In the genomic region with DNA sequence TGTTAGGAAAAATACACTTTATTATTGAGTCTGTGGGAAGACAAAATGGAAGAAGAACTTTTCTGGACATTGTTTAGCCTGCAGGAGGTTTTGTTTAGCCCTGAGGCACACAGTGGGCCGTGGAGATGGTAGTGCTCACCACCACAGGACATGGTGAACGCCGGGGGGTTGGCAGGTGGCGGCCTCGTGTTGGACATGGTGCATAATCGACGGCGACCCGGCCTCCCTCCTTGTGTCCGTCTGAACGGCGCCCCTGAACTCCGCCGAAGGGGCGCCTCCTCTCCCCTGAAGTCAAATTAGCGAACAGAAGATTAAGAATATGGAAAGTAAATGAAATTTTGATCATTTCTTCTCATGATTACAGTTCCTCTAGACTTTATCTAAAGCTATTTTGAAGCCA, we compare ENCODE assay signal across 17 cellular contexts.
A peak's percentile ranks its signal among the peaks of the same experiment; 100 is the strongest.
DNase-seq lines count a peak whose midpoint lies in the region; TF ChIP-seq lines count a peak whose summit lies in the region.
"Had no signal": no experiment of that assay in that cellular context is flagged by ENCODE, and none has a peak within 500 bp of the region (broad histone marks: within the 10 kb centered on the region; RNA-seq: fewer than 3 reads in every experiment).

No MANE protein-coding gene starts in this region.

- H3K27ac ChIP-seq in breast epithelium (no peak overlapping the region), thyroid gland (no peak overlapping the region)
- H3K27ac ChIP-seq: A549; BLaER1 treated with 17β-estradiol and CSF1 and Interleukin-3, amounts not matched to agents 10 nM and 100 nM had no signal

- TF ChIP-seq CTCF in MCF 10A (IDR thresholded peaks at IDR 0.05; ENCODE audit: unreplicated experiment) (no peak), breast epithelium (IDR thresholded peaks at IDR 0.05) (no peak), chondrocyte (IDR thresholded peaks at IDR 0.05) (no peak), thyroid gland (IDR thresholded peaks at IDR 0.05) (no peak)

- H3K27me3 ChIP-seq in breast epithelium (no peaks in the 10 kb centered on the region), thyroid gland (no peaks in the 10 kb centered on the region)
- H3K27me3 ChIP-seq: BLaER1 treated with 17β-estradiol and CSF1 and Interleukin-3, amounts not matched to agents 10 nM and 100 nM had no signal

- peaks cover 0 to 2% of the 10 kb centered on the region in 2 donors for H3K9me3 ChIP-seq in breast epithelium
- no peaks in the 10 kb centered on the region for H3K9me3 ChIP-seq in thyroid gland

- peak overlapping the region; percentile 94 for H3K27ac Mint-ChIP-seq in activated CD4-positive, alpha-beta T cell treated with anti-CD3 and anti-CD28 coated beads, Interleukin-2, amount 10 ng/mL, durations not matched to agents 7 days and 5 days
- peak overlapping the region; percentile 47 for H3K27ac Mint-ChIP-seq in MCF 10A (ENCODE audit: low read depth, unreplicated experiment)
- H3K27ac Mint-ChIP-seq in chondrocyte (ENCODE audit: unreplicated experiment), result no peak overlapping the region

- no peak overlapping the region for H3K4me3 Mint-ChIP-seq in activated CD4-positive, alpha-beta T cell treated with anti-CD3 and anti-CD28 coated beads, Interleukin-2, amount 10 ng/mL, durations not matched to agents 7 days and 5 days
- H3K4me3 Mint-ChIP-seq in MCF 10A (ENCODE audit: unreplicated experiment) (no peak overlapping the region), chondrocyte (ENCODE audit: unreplicated experiment) (no peak overlapping the region)

- no peaks in the 10 kb centered on the region for H3K4me1 ChIP-seq in breast epithelium
- H3K4me1 ChIP-seq in thyroid gland, result no peaks in the 10 kb centered on the region
- H3K4me1 ChIP-seq: A549 had no signal

- no peaks in the 10 kb centered on the region for H3K36me3 ChIP-seq in breast epithelium
- no peaks in the 10 kb centered on the region for H3K36me3 ChIP-seq in thyroid gland

- H3K4me1 Mint-ChIP-seq in activated CD4-positive, alpha-beta T cell treated with anti-CD3 and anti-CD28 coated beads, Interleukin-2, amount 10 ng/mL, durations not matched to agents 7 days and 5 days, result peaks cover 46% of the 10 kb centered on the region
- H3K4me1 Mint-ChIP-seq in MCF 10A (ENCODE audit: insufficient read depth, unreplicated experiment) (no peaks in the 10 kb centered on the region), chondrocyte (ENCODE audit: low read depth) (peaks cover 31% of the 10 kb centered on the region)

- TF ChIP-seq POLR2A in breast epithelium (IDR thresholded peaks at IDR 0.05) (no peak), thyroid gland (IDR thresholded peaks at IDR 0.05) (no peak)

- CTCF ChIA-PET in activated CD4-positive, alpha-beta T cell treated with anti-CD3 and anti-CD28 coated beads, Interleukin-2, amount 10 ng/mL, durations not matched to agents 7 days and 5 days (lab: Charles Lee), result interaction anchor here (0.6 to 0.9 kb wide), 2 partner anchors 13 to 17 kb away, joined by 3 read pairs; no protein-coding TSS in a partner anchor
- CTCF ChIA-PET in MCF 10A (lab: Yijun Ruan, JAX), result no interaction called here

- WGBS in thyroid gland, 2 donors, result 90 to 93% methylated on average over 16 of the region's 16 CpGs

- POLR2A ChIA-PET in activated CD4-positive, alpha-beta T cell treated with anti-CD3 and anti-CD28 coated beads, Interleukin-2, amount 10 ng/mL, durations not matched to agents 7 days and 5 days (lab: Charles Lee), result no interaction called here
- POLR2A ChIA-PET in MCF 10A (lab: Yijun Ruan, JAX), result no interaction called here

- no TSS peak for BruUV-seq in MCF 10A (replicated peaks; lab: Mats Ljungman, UMichigan)

- intact Hi-C loops in MCF 10A (cut with micrococcal nuclease), result no loop called here
- intact Hi-C loops in breast epithelium (cut with DNase I; ENCODE audit: low total_unique reads), result no loop called here
- intact Hi-C loops in thyroid gland (cut with DNase I), result no loop called here

- no peak for DNase-seq in activated CD4-positive, alpha-beta T cell treated with anti-CD3 and anti-CD28 coated beads, Interleukin-2, amount 10 ng/mL, durations not matched to agents 7 days and 5 days
- no peak for DNase-seq in activated CD4-positive, alpha-beta T cell treated with anti-CD3 and anti-CD28 coated beads for 4 hours
- DNase-seq in MCF 10A (ENCODE audit: unreplicated experiment), result no peak
- no peak for DNase-seq in breast epithelium (ENCODE audit: low spot score in 2 of 2)
- peak; percentile 65 for DNase-seq in chondrocyte (ENCODE audit: low spot score)
- DNase-seq in NCI-H446 treated with DMSO at 0.1 percent for 48 hours (lab: John Stamatoyannopoulos, UW), result no peak
- no peak for DNase-seq in thyroid gland
- DNase-seq in NCI-H1930 (lab: John Stamatoyannopoulos, UW), result no peak
- DNase-seq: HCEC 1CT, MV-4-11, NCI-H1417 treated with DMSO at 0.1 percent for 48 hours, NCI-H2029 treated with DMSO at 0.1 percent for 48 hours, NCI-H2171 treated with DMSO at 0.1 percent for 48 hours, NCI-H748 treated with DMSO at 0.1 percent for 48 hours, OCI-M1 had no signal

- H3K27me3 Mint-ChIP-seq in activated CD4-positive, alpha-beta T cell treated with anti-CD3 and anti-CD28 coated beads, Interleukin-2, amount 10 ng/mL, durations not matched to agents 7 days and 5 days, result no peaks in the 10 kb centered on the region
- H3K27me3 Mint-ChIP-seq in MCF 10A (ENCODE audit: insufficient read depth, unreplicated experiment) (peaks cover 20% of the 10 kb centered on the region), chondrocyte (ENCODE audit: low read depth) (peaks cover 4% of the 10 kb centered on the region)

- peaks cover 7% of the 10 kb centered on the region for H3K9me3 Mint-ChIP-seq in activated CD4-positive, alpha-beta T cell treated with anti-CD3 and anti-CD28 coated beads, Interleukin-2, amount 10 ng/mL, durations not matched to agents 7 days and 5 days
- peaks cover 6% of the 10 kb centered on the region for H3K9me3 Mint-ChIP-seq in MCF 10A (ENCODE audit: unreplicated experiment)
- H3K9me3 Mint-ChIP-seq in chondrocyte (ENCODE audit: low read depth), result peaks cover 19% of the 10 kb centered on the region

- H3K36me3 Mint-ChIP-seq in activated CD4-positive, alpha-beta T cell treated with anti-CD3 and anti-CD28 coated beads, Interleukin-2, amount 10 ng/mL, durations not matched to agents 7 days and 5 days (ENCODE audit: low read depth), result peaks cover 12% of the 10 kb centered on the region
- H3K36me3 Mint-ChIP-seq in MCF 10A (ENCODE audit: insufficient read depth, unreplicated experiment) (no peaks in the 10 kb centered on the region), chondrocyte (ENCODE audit: low read depth) (peaks cover 6% of the 10 kb centered on the region)

- H3K4me3 ChIP-seq in breast epithelium (no peak overlapping the region), thyroid gland (replicated peaks in 1 of 3) (no peak overlapping the region)
- H3K4me3 ChIP-seq: A549; BLaER1 treated with 17β-estradiol and CSF1 and Interleukin-3, amounts not matched to agents 10 nM and 100 nM had no signal
